In genomic region chr6:44037847-44038542, GRCh38 we compare ENCODE assay signal across 19 cellular contexts.
"Had no signal": no experiment of that assay in that cellular context is flagged by ENCODE, and none has a peak within 500 bp of the region (broad histone marks: within the 10 kb centered on the region; RNA-seq: fewer than 3 reads in every experiment).

No MANE protein-coding gene starts in this region.

- H3K4me1 Mint-ChIP-seq: immature natural killer cell, natural killer cell had no signal

- DNase-seq: activated CD4-positive, alpha-beta T cell treated with anti-CD3 and anti-CD28 coated beads, Interleukin-2, amount 50 U/mL, for 48 hours; activated naive CD4-positive, alpha-beta T cell treated with Interleukin-2 at 50 U/mL for 16 hours; cortex of kidney; effector CD4-positive, alpha-beta T cell; heart right ventricle; immature natural killer cell; mesendoderm; natural killer cell; retina; stimulated activated CD4-positive, alpha-beta T cell treated with anti-CD3 and anti-CD28 coated beads, Interleukin-2, amount 100 ng/mL, for 24 hours; stimulated activated naive CD4-positive, alpha-beta T cell treated with Interleukin-2 at 50 U/mL for 16 hours; SW 1271; thyroid gland had no signal

- H3K9me3 Mint-ChIP-seq: activated T-helper 1 cell treated with anti-CD3 and anti-CD28 coated beads, Interleukin-12 subunit alpha, Interleukin-12 subunit beta, Interleukin-2, Interleukin-4 antibody, amounts not matched to agents 30 ng/mL and 10 ng/mL and 1 ng/mL, durations not matched to agents 14 hours and 24 hours and 36 hours; immature natural killer cell; natural killer cell had no signal

- H3K27ac ChIP-seq: ascending aorta, esophagus muscularis mucosa, gastroesophageal sphincter, heart right ventricle, thyroid gland, vagina had no signal

- H3K4me3 Mint-ChIP-seq: activated T-helper 1 cell treated with anti-CD3 and anti-CD28 coated beads, Interleukin-12 subunit alpha, Interleukin-12 subunit beta, Interleukin-2, Interleukin-4 antibody, amounts not matched to agents 30 ng/mL and 10 ng/mL and 1 ng/mL, durations not matched to agents 14 hours and 24 hours and 36 hours; immature natural killer cell; natural killer cell had no signal

- H3K36me3 Mint-ChIP-seq: immature natural killer cell, natural killer cell had no signal

- H3K9me3 ChIP-seq: ascending aorta, esophagus muscularis mucosa, gastroesophageal sphincter, heart right ventricle, thyroid gland, vagina had no signal

- H3K27me3 ChIP-seq: ascending aorta, esophagus muscularis mucosa, gastroesophageal sphincter, heart right ventricle, thyroid gland, vagina had no signal

- H3K36me3 ChIP-seq: ascending aorta, esophagus muscularis mucosa, gastroesophageal sphincter, heart right ventricle, thyroid gland, vagina had no signal

- H3K27ac Mint-ChIP-seq: activated T-helper 1 cell treated with anti-CD3 and anti-CD28 coated beads, Interleukin-12 subunit alpha, Interleukin-12 subunit beta, Interleukin-2, Interleukin-4 antibody, amounts not matched to agents 30 ng/mL and 10 ng/mL and 1 ng/mL, durations not matched to agents 14 hours and 24 hours and 36 hours; natural killer cell had no signal

- ATAC-seq: gastroesophageal sphincter, heart right ventricle, natural killer cell had no signal

- FAIRE-seq: endothelial cell of umbilical vein had no signal

- H3K4me3 ChIP-seq: ascending aorta, esophagus muscularis mucosa, gastroesophageal sphincter, heart right ventricle, thyroid gland, vagina had no signal
